11 cellular contexts compared by ENCODE assay signal in genomic region chr2:128746356-128746755, GRCh38.
A peak's percentile ranks its signal among the peaks of the same experiment; 100 is the strongest.
DNase-seq lines count a peak whose midpoint lies in the region; ATAC-seq and TF ChIP-seq lines count a peak whose summit lies in the region.
"Had no signal": no experiment of that assay in that cellular context is flagged by ENCODE, and none has a peak within 500 bp of the region (broad histone marks: within the 10 kb centered on the region; RNA-seq: fewer than 3 reads in every experiment).

No MANE protein-coding gene starts in this region.

- no peak overlapping the region for H3K27ac ChIP-seq in right atrium auricular region
- H3K27ac ChIP-seq: heart right ventricle had no signal

- no peaks in the 10 kb centered on the region for H3K36me3 Mint-ChIP-seq in glutamatergic neuron (ENCODE audit: unreplicated experiment)
- H3K36me3 Mint-ChIP-seq: activated naive CD8-positive, alpha-beta T cell; CD4-positive, alpha-beta memory T cell had no signal

- H3K27me3 Mint-ChIP-seq in stimulated activated naive CD8-positive, alpha-beta T cell treated with anti-CD3 and anti-CD28 coated beads, Interleukin-15, amount 100 ng/mL, for 72 hours, result peaks cover 8% of the 10 kb centered on the region
- no peaks in the 10 kb centered on the region for H3K27me3 Mint-ChIP-seq in glutamatergic neuron (ENCODE audit: unreplicated experiment)
- H3K27me3 Mint-ChIP-seq: activated naive CD8-positive, alpha-beta T cell had no signal

- H3K4me3 ChIP-seq in NB4 (ENCODE audit: low read depth, low read length) (no peak overlapping the region), right atrium auricular region (no peak overlapping the region), skeletal muscle cell (ENCODE audit: low read depth, low read length) (no peak overlapping the region)
- H3K4me3 ChIP-seq: heart right ventricle had no signal

- H3K36me3 ChIP-seq in right atrium auricular region, result no peaks in the 10 kb centered on the region
- H3K36me3 ChIP-seq: heart right ventricle had no signal

- no peaks in the 10 kb centered on the region for H3K9me3 ChIP-seq in right atrium auricular region
- H3K9me3 ChIP-seq: heart right ventricle had no signal

- no peaks in the 10 kb centered on the region for H3K27me3 ChIP-seq in right atrium auricular region
- H3K27me3 ChIP-seq: heart right ventricle had no signal

- no peak for TF ChIP-seq POLR2A in NB4 (IDR thresholded peaks at IDR 0.05; ENCODE audit: extremely low read depth, insufficient read length)

- no peak overlapping the region for H3K27ac Mint-ChIP-seq in stimulated activated naive CD8-positive, alpha-beta T cell treated with anti-CD3 and anti-CD28 coated beads, Interleukin-15, amount 100 ng/mL, for 72 hours
- no peak overlapping the region for H3K27ac Mint-ChIP-seq in glutamatergic neuron (ENCODE audit: unreplicated experiment)
- H3K27ac Mint-ChIP-seq: activated naive CD8-positive, alpha-beta T cell; CD4-positive, alpha-beta memory T cell had no signal

- H3K9me3 Mint-ChIP-seq in stimulated activated naive CD8-positive, alpha-beta T cell treated with anti-CD3 and anti-CD28 coated beads, Interleukin-15, amount 100 ng/mL, for 72 hours, result no peaks in the 10 kb centered on the region
- peaks cover 2% of the 10 kb centered on the region for H3K9me3 Mint-ChIP-seq in glutamatergic neuron (ENCODE audit: unreplicated experiment)
- H3K9me3 Mint-ChIP-seq: CD4-positive, alpha-beta memory T cell had no signal

- H3K4me1 ChIP-seq in right atrium auricular region, result no peaks in the 10 kb centered on the region

- ATAC-seq in stimulated activated naive CD8-positive, alpha-beta T cell treated with anti-CD3 and anti-CD28 coated beads, Interleukin-15, amount 100 ng/mL, for 72 hours, result no peak

- no peak overlapping the region for H3K4me3 Mint-ChIP-seq in stimulated activated naive CD8-positive, alpha-beta T cell treated with anti-CD3 and anti-CD28 coated beads, Interleukin-15, amount 100 ng/mL, for 72 hours
- no peak overlapping the region for H3K4me3 Mint-ChIP-seq in glutamatergic neuron (ENCODE audit: unreplicated experiment)
- H3K4me3 Mint-ChIP-seq: activated naive CD8-positive, alpha-beta T cell; CD4-positive, alpha-beta memory T cell had no signal

- no peaks in the 10 kb centered on the region for H3K4me1 Mint-ChIP-seq in stimulated activated naive CD8-positive, alpha-beta T cell treated with anti-CD3 and anti-CD28 coated beads, Interleukin-15, amount 100 ng/mL, for 72 hours
- no peaks in the 10 kb centered on the region for H3K4me1 Mint-ChIP-seq in glutamatergic neuron (ENCODE audit: low read depth, unreplicated experiment)
- H3K4me1 Mint-ChIP-seq: CD4-positive, alpha-beta memory T cell had no signal

- DNase-seq in NB4 (ENCODE audit: low read depth) (peak; percentile 57), amniotic epithelial cell (ENCODE audit: low read depth) (peak; percentile 99), right atrium auricular region (ENCODE audit: low spot score) (peak; percentile 65), skeletal muscle cell (ENCODE audit: low read depth) (peak; percentile 69), glutamatergic neuron (no peak)
- DNase-seq in stimulated activated CD4-positive, alpha-beta T cell treated with anti-CD3 and anti-CD28 coated beads, Interleukin-4, amount 100 ng/mL, for 4 hours, result no peak
- no peak for DNase-seq in stimulated activated naive CD8-positive, alpha-beta T cell treated with anti-CD3 and anti-CD28 coated beads, Interleukin-15, amount 100 ng/mL, for 72 hours
- DNase-seq: CD4-positive, alpha-beta memory T cell; heart right ventricle; mesendoderm had no signal

- TF ChIP-seq CTCF in NB4 (IDR thresholded peaks at IDR 0.05; ENCODE audit: low read depth, low read length) (no peak), right atrium auricular region (IDR thresholded peaks at IDR 0.05) (no peak), glutamatergic neuron (IDR thresholded peaks at IDR 0.05; ENCODE audit: partially characterized antibody, unreplicated experiment) (no peak)

Comparison
In these comparisons a context has a peak if more than half of its experiments do, and no peak if none do; other contexts are left out.
1. DNase-seq: peak in NB4 (single experiment), amniotic epithelial cell (single experiment), right atrium auricular region (single experiment) and skeletal muscle cell (single experiment); none in stimulated activated CD4-positive, alpha-beta T cell treated with anti-CD3 and anti-CD28 coated beads, Interleukin-4, amount 100 ng/mL, for 4 hours (0 of 2), stimulated activated naive CD8-positive, alpha-beta T cell treated with anti-CD3 and anti-CD28 coated beads, Interleukin-15, amount 100 ng/mL, for 72 hours (0 of 2) and glutamatergic neuron (single experiment).